16 cellular contexts compared by ENCODE assay signal in the genomic region with DNA sequence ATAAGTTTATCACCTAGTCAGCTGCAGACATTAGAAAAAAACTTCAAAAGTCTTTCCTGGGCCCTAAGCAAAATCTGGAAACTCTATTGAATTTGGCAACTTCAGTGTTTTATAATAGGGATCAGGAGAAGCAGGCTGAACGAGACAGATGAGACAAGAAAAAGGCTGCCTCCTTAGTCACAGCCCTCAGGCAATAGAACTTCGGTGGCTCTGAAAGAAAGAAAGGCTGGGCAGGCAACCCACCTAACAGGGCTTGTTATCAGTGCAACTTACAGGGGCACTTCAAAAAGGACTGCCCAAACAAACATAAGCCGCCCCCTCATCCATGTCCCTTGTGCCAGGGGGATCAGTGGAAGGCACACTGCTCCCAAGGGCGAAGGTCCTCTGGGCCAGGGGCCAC.
DNase-seq lines count a peak whose midpoint lies in the region; ATAC-seq and TF ChIP-seq lines count a peak whose summit lies in the region.
"Had no signal": no experiment of that assay in that cellular context is flagged by ENCODE, and none has a peak within 500 bp of the region (broad histone marks: within the 10 kb centered on the region; RNA-seq: fewer than 3 reads in every experiment).

No MANE protein-coding gene starts in this region.

- H3K27me3 ChIP-seq in adipocyte (replicated peaks; ENCODE audit: control insufficient read depth, insufficient read depth, low read length) (no peaks in the 10 kb centered on the region), foreskin keratinocyte (no peaks in the 10 kb centered on the region)

- H3K9me3 Mint-ChIP-seq in osteocyte (ENCODE audit: unreplicated experiment): peaks cover 11% of the 10 kb centered on the region

- H3K27ac ChIP-seq in foreskin keratinocyte: no peak overlapping the region
- H3K27ac ChIP-seq: 22Rv1, A549, C4-2B had no signal

- no peaks in the 10 kb centered on the region for H3K36me3 ChIP-seq in adipocyte (ENCODE audit: control insufficient read depth, insufficient read depth, low read length, severe bottlenecking)

- peak; percentile 29 for DNase-seq in NCI-H82 (lab: John Stamatoyannopoulos, UW)
- no peak for DNase-seq in NCI-H82 treated with DMSO at 0.1 percent for 48 hours (lab: John Stamatoyannopoulos, UW; ENCODE audit: unreplicated experiment)
- DNase-seq in adipocyte (ENCODE audit: low read depth): peak; percentile 57
- DNase-seq in foreskin keratinocyte: peak; percentile 8 to 61
- no peak for DNase-seq in osteocyte (ENCODE audit: extremely low spot score, unreplicated experiment)
- no peak for DNase-seq in NCI-H524 treated with DMSO at 0.1 percent for 48 hours (lab: John Stamatoyannopoulos, UW)
- DNase-seq: AML-193; Caco-2; CD4-positive, alpha-beta T cell; GDM1; H9 had no signal

- no peaks in the 10 kb centered on the region for H3K36me3 Mint-ChIP-seq in osteocyte (ENCODE audit: unreplicated experiment)

- H3K27ac Mint-ChIP-seq in osteocyte (ENCODE audit: unreplicated experiment): no peak overlapping the region
- H3K27ac Mint-ChIP-seq: CD4-positive, alpha-beta T cell; H9 had no signal

- peaks cover 6% of the 10 kb centered on the region for H3K4me1 Mint-ChIP-seq in osteocyte (ENCODE audit: unreplicated experiment)

- H3K4me3 ChIP-seq in adipocyte (ENCODE audit: low read length): no peak overlapping the region
- H3K4me3 ChIP-seq: A549 had no signal

- H3K4me3 Mint-ChIP-seq in osteocyte (ENCODE audit: unreplicated experiment): no peak overlapping the region
- H3K4me3 Mint-ChIP-seq: CD4-positive, alpha-beta T cell; H9 had no signal

- H3K4me1 ChIP-seq in adipocyte (ENCODE audit: control insufficient read depth, insufficient read depth, low read length) (no peaks in the 10 kb centered on the region), foreskin keratinocyte (peaks cover 6% of the 10 kb centered on the region)
- H3K4me1 ChIP-seq: A549, Caco-2 had no signal

- no peaks in the 10 kb centered on the region for H3K27me3 Mint-ChIP-seq in osteocyte (ENCODE audit: unreplicated experiment)
- H3K27me3 Mint-ChIP-seq: CD4-positive, alpha-beta T cell had no signal

- no peak overlapping the region for H3K9ac ChIP-seq in adipocyte (ENCODE audit: low read length)

- no peak for TF ChIP-seq CTCF in foreskin keratinocyte (conservative IDR thresholded peaks at IDR 0.05)
- TF ChIP-seq CTCF in osteocyte (IDR thresholded peaks at IDR 0.05): no peak

- H3K9me3 ChIP-seq in adipocyte (ENCODE audit: control insufficient read depth, low read length): no peaks in the 10 kb centered on the region
- H3K9me3 ChIP-seq: A549, Caco-2 had no signal

- ATAC-seq in foreskin keratinocyte (peak; percentile 75), HG02884 (IDR thresholded peaks at IDR 0.05; ENCODE audit: unreplicated experiment) (no peak)
- ATAC-seq: A549, HepG2 had no signal

Comparison
In these comparisons a context has a peak if more than half of its experiments do, and no peak if none do; other contexts are left out.
1. DNase-seq: peak in NCI-H82 (single experiment), adipocyte (single experiment) and foreskin keratinocyte (2 of 2); none in NCI-H82 treated with DMSO at 0.1 percent for 48 hours (single experiment), osteocyte (single experiment) and NCI-H524 treated with DMSO at 0.1 percent for 48 hours (single experiment).